In the genomic region with DNA sequence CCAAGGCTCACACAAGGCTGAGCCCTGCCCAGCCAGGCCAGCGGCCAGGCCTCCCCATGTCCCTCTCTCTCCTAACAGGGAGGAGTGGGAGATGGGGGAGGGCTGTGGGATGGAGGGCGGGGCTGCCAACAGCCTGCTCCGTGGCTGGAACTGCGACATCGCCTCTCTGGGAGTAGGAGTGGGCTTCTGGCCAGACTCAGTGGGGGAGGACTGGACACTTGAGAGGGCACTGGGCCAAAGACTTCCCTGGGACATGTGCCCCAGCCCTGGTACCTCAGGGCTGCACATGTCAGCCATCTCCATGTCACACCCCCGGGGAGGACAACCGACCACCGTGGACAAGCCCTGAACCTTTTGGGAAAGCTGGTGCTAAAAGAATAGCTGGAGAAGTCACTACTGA, we compare ENCODE assay signal across 37 cellular contexts. TPM values are rescaled to one million over a fixed set of nuclear protein-coding genes. Genes with fewer than 3 reads are reported as not detected.
"Had no signal": no experiment of that assay in that cellular context is flagged by ENCODE, and none has a peak within 500 bp of the region (broad histone marks: within the 10 kb centered on the region; RNA-seq: fewer than 3 reads in every experiment).

No MANE protein-coding gene starts in this region.

- H3K27me3 Mint-ChIP-seq: activated CD4-positive, alpha-beta memory T cell treated with anti-CD3 and anti-CD28 coated beads, Interleukin-2, amount 10 ng/mL, durations not matched to agents 7 days and 5 days; activated CD8-positive, alpha-beta memory T cell treated with anti-CD3 and anti-CD28 coated beads, Interleukin-2, amount 10 ng/mL, durations not matched to agents 7 days and 5 days had no signal

- H3K4me1 Mint-ChIP-seq: activated CD4-positive, alpha-beta memory T cell treated with anti-CD3 and anti-CD28 coated beads, Interleukin-2, amount 10 ng/mL, durations not matched to agents 7 days and 5 days; activated CD8-positive, alpha-beta memory T cell treated with anti-CD3 and anti-CD28 coated beads, Interleukin-2, amount 10 ng/mL, durations not matched to agents 7 days and 5 days had no signal

- DNase-seq: activated CD4-positive, alpha-beta memory T cell treated with anti-CD3 and anti-CD28 coated beads, Interleukin-2, amount 10 ng/mL, durations not matched to agents 7 days and 5 days; activated CD4-positive, alpha-beta T cell treated with anti-CD3 and anti-CD28 coated beads for 1 hour; activated CD4-positive, alpha-beta T cell treated with anti-CD3 and anti-CD28 coated beads for 48 hours; activated CD4-positive, CD25-positive, alpha-beta regulatory T cell; activated CD8-positive, alpha-beta memory T cell treated with anti-CD3 and anti-CD28 coated beads for 24 hours; activated CD8-positive, alpha-beta memory T cell treated with anti-CD3 and anti-CD28 coated beads, Interleukin-2, amount 10 ng/mL, durations not matched to agents 7 days and 5 days; activated CD8-positive, alpha-beta memory T cell treated with anti-CD3 and anti-CD28 coated beads, Interleukin-2, amount 50 U/mL, for 48 hours; activated gamma-delta T cell; activated naive CD4-positive, alpha-beta T cell treated with Interleukin-2 at 50 U/mL for 16 hours; adrenal gland; body of pancreas; Karpas-422; KBM-7; NCI-H1105; NCI-H1417 treated with DMSO at 0.1 percent for 48 hours; NCI-H187 treated with DMSO at 0.1 percent for 48 hours; NCI-H2081; NCI-H2171 treated with DMSO at 0.1 percent for 48 hours; NCI-H2227 treated with DMSO at 0.1 percent for 48 hours; NCI-H446; NCI-H524; NCI-H69; NCI-H82; NK-92 treated with Interleukin-12 subunit alpha and Interleukin-12 subunit beta, amount 100 ng/mL, for 24 hours; PC-3; Peyer's patch; RPMI8226; SW 1271; T-helper 1 cell; T-helper 2 cell; T-helper 9 cell had no signal

- H3K9me3 Mint-ChIP-seq: activated CD4-positive, alpha-beta memory T cell treated with anti-CD3 and anti-CD28 coated beads, Interleukin-2, amount 10 ng/mL, durations not matched to agents 7 days and 5 days; activated naive CD4-positive, alpha-beta T cell treated with anti-CD3 and anti-CD28 coated beads, Interleukin-2, amount 50 U/mL, for 72 hours; activated T-helper 2 cell treated with anti-CD3 and anti-CD28 coated beads, Interferon-gamma antibody, Interleukin-2, Interleukin-4, amounts not matched to agents 10 μg/mL and 5 μg/mL and 100 μg/mL, durations not matched to agents 14 hours and 24 hours and 36 hours had no signal

- H3K27ac ChIP-seq: adrenal gland, body of pancreas, breast epithelium, Peyer's patch, VCaP had no signal

- H3K27me3 ChIP-seq: adrenal gland, body of pancreas, breast epithelium, Peyer's patch had no signal

- H3K9me3 ChIP-seq: adrenal gland, body of pancreas, breast epithelium, Peyer's patch had no signal

- H3K36me3 ChIP-seq: adrenal gland, breast epithelium, Peyer's patch had no signal

- H3K4me3 Mint-ChIP-seq: activated CD4-positive, alpha-beta memory T cell treated with anti-CD3 and anti-CD28 coated beads, Interleukin-2, amount 10 ng/mL, durations not matched to agents 7 days and 5 days; activated CD8-positive, alpha-beta memory T cell treated with anti-CD3 and anti-CD28 coated beads, Interleukin-2, amount 10 ng/mL, durations not matched to agents 7 days and 5 days had no signal

- ATAC-seq: activated CD8-positive, alpha-beta memory T cell treated with anti-CD3 and anti-CD28 coated beads, Interleukin-2, amount 10 ng/mL, durations not matched to agents 7 days and 5 days; activated naive CD4-positive, alpha-beta T cell treated with anti-CD3 and anti-CD28 coated beads, Interleukin-2, amount 50 U/mL, for 72 hours; body of pancreas; PC-3 had no signal

- H3K27ac Mint-ChIP-seq: activated CD4-positive, alpha-beta memory T cell treated with anti-CD3 and anti-CD28 coated beads, Interleukin-2, amount 10 ng/mL, durations not matched to agents 7 days and 5 days; activated CD8-positive, alpha-beta memory T cell treated with anti-CD3 and anti-CD28 coated beads, Interleukin-2, amount 10 ng/mL, durations not matched to agents 7 days and 5 days; activated naive CD4-positive, alpha-beta T cell treated with anti-CD3 and anti-CD28 coated beads, Interleukin-2, amount 50 U/mL, for 72 hours; activated T-helper 2 cell treated with anti-CD3 and anti-CD28 coated beads, Interferon-gamma antibody, Interleukin-2, Interleukin-4, amounts not matched to agents 10 μg/mL and 5 μg/mL and 100 μg/mL, durations not matched to agents 14 hours and 24 hours and 36 hours had no signal

- H3K4me1 ChIP-seq: body of pancreas, Peyer's patch had no signal

- H3K4me3 ChIP-seq: adrenal gland, body of pancreas, breast epithelium, Peyer's patch had no signal

- H3K36me3 Mint-ChIP-seq: activated naive CD4-positive, alpha-beta T cell treated with anti-CD3 and anti-CD28 coated beads, Interleukin-2, amount 50 U/mL, for 72 hours had no signal

- FAIRE-seq: astrocyte had no signal

RNA-seq across cellular contexts. Expression of a gene that starts 40.7 kb away (rescaled TPM):
- total RNA-seq: breast epithelium, MCF 10A, Peyer's patch had no signal
